ENCODE assay signal across 8 cellular contexts in the genomic region with DNA sequence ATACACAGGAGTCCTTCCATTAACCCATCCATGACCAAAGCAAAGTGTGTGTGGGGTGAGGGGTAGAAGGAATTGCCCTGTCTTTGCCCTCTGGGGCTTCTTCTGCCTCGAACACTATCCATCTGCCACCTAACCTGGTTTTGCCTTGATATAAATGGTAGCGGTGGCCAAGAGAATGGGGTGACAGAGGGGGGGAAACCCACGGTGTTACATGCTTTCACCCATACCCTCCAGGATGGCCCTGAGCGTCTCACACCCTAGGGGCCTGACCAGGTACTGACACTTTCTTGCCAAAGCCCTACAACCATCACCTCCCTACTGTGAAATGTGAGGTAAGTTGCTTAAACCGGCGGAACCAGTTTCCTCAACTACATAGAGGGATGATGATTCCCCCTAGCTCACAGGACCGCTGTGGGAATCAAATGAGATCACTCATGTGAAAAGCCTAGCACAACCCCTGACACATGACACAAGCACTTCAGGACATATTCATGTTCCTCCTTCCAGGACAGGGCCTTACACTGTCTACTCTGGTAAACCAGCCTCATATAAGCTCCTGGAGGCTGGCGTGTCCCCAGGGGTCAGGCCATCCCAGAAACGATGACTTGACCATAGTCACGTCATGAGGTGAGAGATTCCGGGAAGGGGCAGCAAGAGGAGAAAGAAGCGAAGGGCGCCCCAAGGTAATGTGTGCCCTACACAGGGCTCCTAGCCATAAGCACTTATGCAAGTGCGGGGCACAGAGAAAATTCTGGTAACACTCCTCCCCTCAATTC. TPM values are rescaled to one million over a fixed set of nuclear protein-coding genes. Genes with fewer than 3 reads are reported as not detected.
DNase-seq lines count a peak whose midpoint lies in the region; ATAC-seq and TF ChIP-seq lines count a peak whose summit lies in the region.

No MANE protein-coding gene starts in this region.

- DNase-seq in DMS 273 (lab: John Stamatoyannopoulos, UW; ENCODE audit: unreplicated experiment) (peak; percentile 81), DMS 273 treated with DMSO at 0.1 percent for 48 hours (lab: John Stamatoyannopoulos, UW) (no peak), NCI-H2029 treated with DMSO at 0.1 percent for 48 hours (lab: John Stamatoyannopoulos, UW) (peak; percentile 92), epithelial cell of esophagus (ENCODE audit: low read depth) (peak; percentile 100), testis (peak; percentile 62)
- DNase-seq in activated CD4-positive, alpha-beta T cell treated with anti-CD3 and anti-CD28 coated beads, Interleukin-2, amount 10 ng/mL, durations not matched to agents 24 days and 14 days: peak; percentile 87

- WGBS in testis, 2 donors: 47 to 48% methylated on average over 14 of the region's 14 CpGs

- TF ChIP-seq CTCF in epithelial cell of esophagus (IDR thresholded peaks at IDR 0.05; ENCODE audit: insufficient read depth, low read depth, low read length, missing control alignments) (peak; percentile 82), testis (IDR thresholded peaks at IDR 0.05) (peak in 2 of 3 experiments; percentile 5 to 42)

- H3K4me3 Mint-ChIP-seq in activated CD4-positive, alpha-beta T cell treated with anti-CD3 and anti-CD28 coated beads, Interleukin-2, amount 10 ng/mL, durations not matched to agents 24 days and 14 days: peak overlapping the region; percentile 87

- H3K27ac ChIP-seq in muscle layer of colon (ENCODE audit: low read depth, low read length) (peak overlapping the region; percentile 94), testis (peak overlapping the region; percentile 100)

- peak; percentile 33 for ATAC-seq in HG02678 (IDR thresholded peaks at IDR 0.05; ENCODE audit: unreplicated experiment)

- H3K27me3 Mint-ChIP-seq in activated CD4-positive, alpha-beta T cell treated with anti-CD3 and anti-CD28 coated beads, Interleukin-2, amount 10 ng/mL, durations not matched to agents 24 days and 14 days: no peaks in the 10 kb centered on the region

- H3K9me3 Mint-ChIP-seq in activated CD4-positive, alpha-beta T cell treated with anti-CD3 and anti-CD28 coated beads, Interleukin-2, amount 10 ng/mL, durations not matched to agents 24 days and 14 days: no peaks in the 10 kb centered on the region

- no peaks in the 10 kb centered on the region for H3K27me3 ChIP-seq in muscle layer of colon (ENCODE audit: control insufficient read depth in 1 of 2, insufficient read depth in 2 of 2, low read length in 2 of 2)
- H3K27me3 ChIP-seq in testis: no peaks in the 10 kb centered on the region

- peak overlapping the region; percentile 63 for H3K9ac ChIP-seq in muscle layer of colon (ENCODE audit: low read length)

- no peak for TF ChIP-seq POLR2A in testis (IDR thresholded peaks at IDR 0.05)

- H3K4me1 ChIP-seq in muscle layer of colon (ENCODE audit: insufficient read depth, low read length): peaks cover 20% of the 10 kb centered on the region
- H3K4me1 ChIP-seq in testis: peaks cover 19% of the 10 kb centered on the region

- H3K9me3 ChIP-seq in muscle layer of colon (ENCODE audit: low read length) (no peaks in the 10 kb centered on the region), testis (no peaks in the 10 kb centered on the region)

- peaks cover 3% of the 10 kb centered on the region for H3K36me3 Mint-ChIP-seq in activated CD4-positive, alpha-beta T cell treated with anti-CD3 and anti-CD28 coated beads, Interleukin-2, amount 10 ng/mL, durations not matched to agents 24 days and 14 days (ENCODE audit: low read depth)

- H3K27ac Mint-ChIP-seq in activated CD4-positive, alpha-beta T cell treated with anti-CD3 and anti-CD28 coated beads, Interleukin-2, amount 10 ng/mL, durations not matched to agents 24 days and 14 days: peak overlapping the region; percentile 98

- H3K4me3 ChIP-seq in epithelial cell of esophagus (ENCODE audit: low read length): peak overlapping the region; percentile 49
- peak overlapping the region; percentile 62 to 82 for H3K4me3 ChIP-seq in muscle layer of colon (ENCODE audit: low read depth in 1 of 2, low read length in 2 of 2)
- peak overlapping the region; percentile 60 to 89 for H3K4me3 ChIP-seq in testis

- intact Hi-C loops in activated CD4-positive, alpha-beta T cell treated with anti-CD3 and anti-CD28 coated beads, Interleukin-2, amount 10 ng/mL, durations not matched to agents 24 days and 14 days (cut with micrococcal nuclease): loop anchor here (1.0 kb wide), 2 partner anchors 8 to 17 kb away; no protein-coding TSS in a partner anchor
- intact Hi-C loops in testis (cut with DNase I; ENCODE audit: low total_unique reads): loop anchor here (5.0 kb wide), 1 partner anchor 229 kb away; no protein-coding TSS in a partner anchor

- H3K4me1 Mint-ChIP-seq in activated CD4-positive, alpha-beta T cell treated with anti-CD3 and anti-CD28 coated beads, Interleukin-2, amount 10 ng/mL, durations not matched to agents 24 days and 14 days: peaks cover 56% of the 10 kb centered on the region

- H3K36me3 ChIP-seq in muscle layer of colon (ENCODE audit: insufficient read depth, low read length): no peaks in the 10 kb centered on the region
- no peaks in the 10 kb centered on the region for H3K36me3 ChIP-seq in testis (ENCODE audit: low read depth, missing control alignments)

RNA-seq across cellular contexts. Expression of a gene that starts 49.7 kb away (rescaled TPM):
- total RNA-seq in activated CD4-positive, alpha-beta T cell treated with anti-CD3 and anti-CD28 coated beads, Interleukin-2, amount 10 ng/mL, durations not matched to agents 24 days and 14 days: 18.5 and 19.6 TPM in 2 replicates
- 10 to 100 TPM; 61.6 to 94.4 TPM for total RNA-seq in testis
- 175 TPM for polyA plus RNA-seq in testis (ENCODE audit: insufficient read depth, low read depth, low replicate concordance)

RNA-seq across cellular contexts. Expression of a gene that starts 53.9 kb away (rescaled TPM):
- 443 and 447 TPM in 2 replicates for total RNA-seq in activated CD4-positive, alpha-beta T cell treated with anti-CD3 and anti-CD28 coated beads, Interleukin-2, amount 10 ng/mL, durations not matched to agents 24 days and 14 days
- total RNA-seq in testis: 100 to 1,000 TPM; 144 to 200 TPM
- polyA plus RNA-seq in testis (ENCODE audit: insufficient read depth, low read depth, low replicate concordance): 270 TPM
